ENCODE assay signal across 8 cellular contexts in genomic region chr3:33717616-33717865, GRCh38. TPM values are rescaled to one million over a fixed set of nuclear protein-coding genes. Genes with fewer than 3 reads are reported as not detected.
DNase-seq lines count a peak whose midpoint lies in the region; ATAC-seq and TF ChIP-seq lines count a peak whose summit lies in the region.

No MANE protein-coding gene starts in this region.

- H3K4me3 ChIP-seq in lower leg skin (ENCODE audit: low read depth, poor library complexity, severe bottlenecking) = peak overlapping the region; percentile 76

- H3K27ac Mint-ChIP-seq in activated T-cell treated with anti-CD3 and anti-CD28 coated beads, Interleukin-2, amount 50 U/mL, for 24 hours = peak overlapping the region; percentile 95

- H3K4me1 Mint-ChIP-seq in activated T-cell treated with anti-CD3 and anti-CD28 coated beads, Interleukin-2, amount 50 U/mL, for 24 hours (ENCODE audit: low read depth) = peaks cover 13% of the 10 kb centered on the region

- TF ChIP-seq CTCF in lower leg skin (IDR thresholded peaks at IDR 0.05) = no peak

- no peak overlapping the region for H3K4me3 Mint-ChIP-seq in activated T-cell treated with anti-CD3 and anti-CD28 coated beads, Interleukin-2, amount 50 U/mL, for 24 hours

- H3K27me3 Mint-ChIP-seq in activated T-cell treated with anti-CD3 and anti-CD28 coated beads, Interleukin-2, amount 50 U/mL, for 24 hours = no peaks in the 10 kb centered on the region

- H3K36me3 Mint-ChIP-seq in activated T-cell treated with anti-CD3 and anti-CD28 coated beads, Interleukin-2, amount 50 U/mL, for 24 hours (ENCODE audit: low read depth) = peaks cover 18% of the 10 kb centered on the region

- no peaks in the 10 kb centered on the region for H3K9me3 Mint-ChIP-seq in activated T-cell treated with anti-CD3 and anti-CD28 coated beads, Interleukin-2, amount 50 U/mL, for 24 hours

- peak overlapping the region; percentile 80 for H3K27ac ChIP-seq in cingulate gyrus (ENCODE audit: low read depth, low read length)

- 0% methylated on average over 9 to 12 of the region's 26 CpGs for WGBS in lower leg skin, 2 donors

- intact Hi-C loops in lower leg skin (cut with DNase I; ENCODE audit: low total_unique reads) = no loop called here

- DNase-seq in activated T-cell treated with anti-CD3 and anti-CD28 coated beads, Interleukin-2, amount 50 U/mL, for 24 hours = no peak
- no peak for DNase-seq in activated T-cell treated with anti-CD3 and anti-CD28 coated beads, Interleukin-2, amount 50 U/mL, for 48 hours
- DNase-seq in RKO (ENCODE audit: low spot score) (peak; percentile 82), lower leg skin (ENCODE audit: low spot score in 2 of 2) (peak in 1 of 2 donors; percentile 51), retina (no peak)
- peak; percentile 29 to 43 for DNase-seq in stimulated activated CD8-positive, alpha-beta memory T cell treated with anti-CD3 and anti-CD28 coated beads, Interleukin-15, amount 100 ng/mL, for 48 hours (ENCODE audit: low read depth in 2 of 2)

- peak; percentile 56 for ATAC-seq in HG02938 (IDR thresholded peaks at IDR 0.05; ENCODE audit: unreplicated experiment)

- no peak for TF ChIP-seq POLR2A in lower leg skin (IDR thresholded peaks at IDR 0.05)

RNA-seq across cellular contexts. Expression of gene CLASP2, which starts 0.5 kb away (rescaled TPM):
- total RNA-seq in lower leg skin = 10 to 100 TPM; 27.2 to 76.8 (median 49.8) TPM

Comparison
In these comparisons a context has a peak if more than half of its experiments do, and no peak if none do; other contexts are left out.
1. DNase-seq: peak in RKO (single experiment) and stimulated activated CD8-positive, alpha-beta memory T cell treated with anti-CD3 and anti-CD28 coated beads, Interleukin-15, amount 100 ng/mL, for 48 hours (2 of 2); none in activated T-cell treated with anti-CD3 and anti-CD28 coated beads, Interleukin-2, amount 50 U/mL, for 24 hours (single experiment), activated T-cell treated with anti-CD3 and anti-CD28 coated beads, Interleukin-2, amount 50 U/mL, for 48 hours (0 of 2) and retina (single experiment).